In genomic region chr6:137816133-137816579, GRCh38 we compare ENCODE assay signal across 16 cellular contexts. TPM values are rescaled to one million over a fixed set of nuclear protein-coding genes. Genes with fewer than 3 reads are reported as not detected.
DNase-seq lines count a peak whose midpoint lies in the region; ATAC-seq and TF ChIP-seq lines count a peak whose summit lies in the region.
"Had no signal": no experiment of that assay in that cellular context is flagged by ENCODE, and none has a peak within 500 bp of the region (broad histone marks: within the 10 kb centered on the region; RNA-seq: fewer than 3 reads in every experiment).

No MANE protein-coding gene starts in this region.

- H3K9me3 Mint-ChIP-seq in CD8-positive, alpha-beta T cell = no peaks in the 10 kb centered on the region
- H3K9me3 Mint-ChIP-seq in dendritic cell treated with granulocyte-macrophage colony-stimulating factor and Interleukin-4, amounts not matched to agents 40 ng/mL and 50 ng/mL, for 4 days = no peaks in the 10 kb centered on the region

- no peaks in the 10 kb centered on the region for H3K27me3 Mint-ChIP-seq in CD8-positive, alpha-beta T cell (ENCODE audit: low read depth)
- peaks cover 29% of the 10 kb centered on the region for H3K27me3 Mint-ChIP-seq in dendritic cell treated with granulocyte-macrophage colony-stimulating factor and Interleukin-4, amounts not matched to agents 40 ng/mL and 50 ng/mL, for 4 days

- H3K18ac ChIP-seq in mesendoderm (ENCODE audit: low read length) = no peak overlapping the region

- H3K27ac ChIP-seq in CD8-positive, alpha-beta T cell (ENCODE audit: low read depth, low read length) = no peak overlapping the region
- H3K27ac ChIP-seq in PC-3 (ENCODE audit: low read length) (no peak overlapping the region), mesendoderm (ENCODE audit: low read depth, low read length) (no peak overlapping the region)
- H3K27ac ChIP-seq: gastrocnemius medialis had no signal

- no peak overlapping the region for H2BK15ac ChIP-seq in mesendoderm (replicated peaks; ENCODE audit: low read depth)

- no peak overlapping the region for H3K56ac ChIP-seq in mesendoderm (ENCODE audit: low read length)

- no peak overlapping the region for H3K23ac ChIP-seq in mesendoderm (ENCODE audit: low read length)

- H4K20me1 ChIP-seq in Loucy (ENCODE audit: insufficient read depth, low read length, poor library complexity, severe bottlenecking) (no peaks in the 10 kb centered on the region), PC-3 (ENCODE audit: low read length) (no peaks in the 10 kb centered on the region)

- no peaks in the 10 kb centered on the region for H3K27me3 ChIP-seq in CD8-positive, alpha-beta T cell (ENCODE audit: insufficient read depth, low read length)
- H3K27me3 ChIP-seq in Loucy (ENCODE audit: insufficient read depth, low read length, poor library complexity, severe bottlenecking) (no peaks in the 10 kb centered on the region), PC-3 (ENCODE audit: low read length) (no peaks in the 10 kb centered on the region), mesendoderm (ENCODE audit: insufficient read depth, low read length, poor library complexity) (no peaks in the 10 kb centered on the region)
- H3K27me3 ChIP-seq: gastrocnemius medialis had no signal

- CTCF ChIA-PET in CD8-positive, alpha-beta T cell (lab: Charles Lee) = interaction anchor here (0.6 to 1.4 kb wide), 3 partner anchors 12 to 1574 kb away, joined by 3 to 5 read pairs (median 3); no protein-coding TSS in a partner anchor
- CTCF ChIA-PET in PC-3 (lab: Charles Lee) = no interaction called here

- H4K5ac ChIP-seq in mesendoderm (ENCODE audit: low read length) = no peak overlapping the region

- H3K9ac ChIP-seq in Loucy (ENCODE audit: low read depth, low read length, poor library complexity, severe bottlenecking) = peak overlapping the region; percentile 9
- H3K9ac ChIP-seq in PC-3 (ENCODE audit: low read length) = no peak overlapping the region
- H3K9ac ChIP-seq in mesendoderm (ENCODE audit: low read length) = no peak overlapping the region

- H3K4me2 ChIP-seq in Loucy (ENCODE audit: low read depth, low read length, poor library complexity, severe bottlenecking) = peak overlapping the region; percentile 36
- H3K4me2 ChIP-seq in PC-3 (ENCODE audit: low read length) = no peak overlapping the region
- H3K4me2 ChIP-seq in mesendoderm (ENCODE audit: low read length) = no peak overlapping the region

- intact Hi-C loops in CD8-positive, alpha-beta T cell (cut with DNase I, micrococcal nuclease) = no loop called here
- intact Hi-C loops in dendritic cell treated with granulocyte-macrophage colony-stimulating factor and Interleukin-4, amounts not matched to agents 40 ng/mL and 50 ng/mL, for 4 days (cut with micrococcal nuclease) = no loop called here
- intact Hi-C loops in PC-3 (cut with micrococcal nuclease) = no loop called here

- no peaks in the 10 kb centered on the region for H3K9me3 ChIP-seq in CD8-positive, alpha-beta T cell (ENCODE audit: low read length)
- H3K9me3 ChIP-seq in Loucy (ENCODE audit: insufficient read depth, low read depth, low read length) (no peaks in the 10 kb centered on the region), PC-3 (ENCODE audit: low read length) (no peaks in the 10 kb centered on the region)
- H3K9me3 ChIP-seq: gastrocnemius medialis had no signal

- H3K79me1 ChIP-seq in mesendoderm (ENCODE audit: low read length) = no peaks in the 10 kb centered on the region

- no peaks in the 10 kb centered on the region for H3K36me3 Mint-ChIP-seq in CD8-positive, alpha-beta T cell
- H3K36me3 Mint-ChIP-seq in dendritic cell treated with granulocyte-macrophage colony-stimulating factor and Interleukin-4, amounts not matched to agents 40 ng/mL and 50 ng/mL, for 4 days (ENCODE audit: low read depth) = no peaks in the 10 kb centered on the region

- no peak overlapping the region for H2AK5ac ChIP-seq in mesendoderm (ENCODE audit: low read length)

- no peak overlapping the region for H3K4ac ChIP-seq in mesendoderm (ENCODE audit: low read depth, low read length)

- no TSS peak for BruUV-seq in PC-3 (replicated peaks; lab: Mats Ljungman, UMichigan)

- H4K8ac ChIP-seq in mesendoderm (ENCODE audit: low read depth, low read length) = no peak overlapping the region

- peak overlapping the region; percentile 76 for H3K27ac Mint-ChIP-seq in CD8-positive, alpha-beta T cell
- H3K27ac Mint-ChIP-seq in dendritic cell treated with granulocyte-macrophage colony-stimulating factor and Interleukin-4, amounts not matched to agents 40 ng/mL and 50 ng/mL, for 4 days = peak overlapping the region; percentile 56

- 0 out of 2 replicates have a peak, but pooled peaks cover 3% of the 10 kb centered on the region for H3F3A ChIP-seq in Loucy (ENCODE audit: low read depth)
- no peaks in the 10 kb centered on the region for H3F3A ChIP-seq in PC-3 (ENCODE audit: low read length, unreplicated experiment)

- H3K4me1 ChIP-seq in CD8-positive, alpha-beta T cell (ENCODE audit: insufficient read depth, low read length) = peaks cover 40% of the 10 kb centered on the region
- H3K4me1 ChIP-seq in Loucy (ENCODE audit: insufficient read depth, low read length, poor library complexity, severe bottlenecking) = peaks cover 70% of the 10 kb centered on the region
- H3K4me1 ChIP-seq in PC-3 (ENCODE audit: insufficient read depth, low read length) = peaks cover 17% of the 10 kb centered on the region
- no peaks in the 10 kb centered on the region for H3K4me1 ChIP-seq in mesendoderm (ENCODE audit: control insufficient read depth, low read depth, low read length)

- peak overlapping the region; percentile 45; the same call in 1 of the 2 replicates for H2AFZ ChIP-seq in Loucy (ENCODE audit: low read length)
- H2AFZ ChIP-seq in PC-3 (ENCODE audit: low read length) = no peak overlapping the region

- peak overlapping the region; percentile 1 for H3K4me3 Mint-ChIP-seq in CD8-positive, alpha-beta T cell
- H3K4me3 Mint-ChIP-seq in dendritic cell treated with granulocyte-macrophage colony-stimulating factor and Interleukin-4, amounts not matched to agents 40 ng/mL and 50 ng/mL, for 4 days = no peak overlapping the region

- H3K36me3 ChIP-seq in CD8-positive, alpha-beta T cell (ENCODE audit: insufficient read depth, low read length) = no peaks in the 10 kb centered on the region
- H3K36me3 ChIP-seq in Loucy (ENCODE audit: insufficient read depth, low read length) (no peaks in the 10 kb centered on the region), PC-3 (ENCODE audit: low read depth, low read length) (no peaks in the 10 kb centered on the region), mesendoderm (ENCODE audit: control insufficient read depth, insufficient read depth, low read length) (no peaks in the 10 kb centered on the region)
- H3K36me3 ChIP-seq: gastrocnemius medialis had no signal

- no peak for ATAC-seq in CD8-positive, alpha-beta T cell
- peak; percentile 45 for ATAC-seq in GM19324 (IDR thresholded peaks at IDR 0.05; ENCODE audit: low FRiP score, unreplicated experiment)
- ATAC-seq in PC-3 = no peak
- ATAC-seq in HG02884 (IDR thresholded peaks at IDR 0.05; ENCODE audit: unreplicated experiment) = no peak
- ATAC-seq: gastrocnemius medialis, Panc1 had no signal

- WGBS in mesendoderm (ENCODE audit: extremely low coverage, insufficient coverage, low lambda C conversion rate) = no CpG with 5 or more reads among the region's 6 CpGs

- H3K9me2 ChIP-seq in Loucy (replicated peaks; ENCODE audit: low read depth, low read length) (no peaks in the 10 kb centered on the region), PC-3 (replicated peaks; ENCODE audit: low read length) (no peaks in the 10 kb centered on the region)

- H2BK120ac ChIP-seq in mesendoderm (ENCODE audit: low read depth, low read length) = no peak overlapping the region

- no peak overlapping the region for H2BK5ac ChIP-seq in mesendoderm (ENCODE audit: low read length)

- TF ChIP-seq CTCF in CD8-positive, alpha-beta T cell (IDR thresholded peaks at IDR 0.05) = no peak
- no peak for TF ChIP-seq CTCF in Loucy (conservative IDR thresholded peaks at IDR 0.05; ENCODE audit: low read length)
- no peak for TF ChIP-seq CTCF in PC-3 (conservative IDR thresholded peaks at IDR 0.05; ENCODE audit: low read depth, low read length)

- H3K4me3 ChIP-seq in CD8-positive, alpha-beta T cell (ENCODE audit: low read depth, low read length) = no peak overlapping the region
- H3K4me3 ChIP-seq in Loucy (ENCODE audit: low read length, poor library complexity, severe bottlenecking) = peak overlapping the region; percentile 10
- H3K4me3 ChIP-seq in PC-3 (ENCODE audit: low read length) = no peak overlapping the region
- H3K4me3 ChIP-seq in mesendoderm (ENCODE audit: low read length) = no peak overlapping the region
- H3K4me3 ChIP-seq: gastrocnemius medialis had no signal

- H3K4me1 Mint-ChIP-seq in CD8-positive, alpha-beta T cell (ENCODE audit: low read depth) = peaks cover 57% of the 10 kb centered on the region
- peaks cover 30% of the 10 kb centered on the region for H3K4me1 Mint-ChIP-seq in dendritic cell treated with granulocyte-macrophage colony-stimulating factor and Interleukin-4, amounts not matched to agents 40 ng/mL and 50 ng/mL, for 4 days (ENCODE audit: low read depth)

- DNase-seq in CD8-positive, alpha-beta T cell = no peak
- DNase-seq in NCI-H446 treated with DMSO at 0.1 percent for 48 hours (lab: John Stamatoyannopoulos, UW) (no peak), PC-3 (no peak), mesendoderm (no peak)
- DNase-seq: activated CD4-positive, alpha-beta T cell treated with anti-CD3 and anti-CD28 coated beads, Interleukin-2, amount 50 U/mL, for 48 hours; caudate nucleus; DMS153; gastrocnemius medialis; NCI-H1694; small intestine; stimulated activated naive CD4-positive, alpha-beta T cell had no signal

- H3K79me2 ChIP-seq in Loucy (ENCODE audit: insufficient read depth, low read length) (no peaks in the 10 kb centered on the region), PC-3 (ENCODE audit: low read length) (no peaks in the 10 kb centered on the region), mesendoderm (ENCODE audit: control insufficient read depth, insufficient read depth, low read length) (no peaks in the 10 kb centered on the region)

- POLR2A ChIA-PET in CD8-positive, alpha-beta T cell (lab: Charles Lee) = interaction anchor here (0.9 kb wide), 1 partner anchor 13 kb away, joined by 3 read pairs; no protein-coding TSS in a partner anchor
- POLR2A ChIA-PET in PC-3 (lab: Charles Lee; ENCODE audit: unreplicated experiment) = no interaction called here

RNA-seq across cellular contexts. Expression of gene TNFAIP3, which starts 50.9 kb away (rescaled TPM):
- 1,000 to 10,000 TPM; 3,739 to 3,807 TPM for total RNA-seq in CD8-positive, alpha-beta T cell
- 21.9 TPM in 2 replicates for total RNA-seq in PC-3 (2014; rRNA removed)
- polyA plus RNA-seq in mesendoderm (2013, experiment 1 of 2) = 1.4 TPM
- 1.1 TPM for polyA plus RNA-seq in mesendoderm (2013, experiment 2 of 2)

Comparison
In these comparisons a context has a peak if more than half of its experiments do, and no peak if none do; other contexts are left out.
1. RNA of gene TNFAIP3, which starts 50.9 kb away (total RNA-seq): 3,739 to 3,807 TPM in CD8-positive, alpha-beta T cell; 21.9 TPM in PC-3; every median in the first group is over 100 times any median in the second.